ENCODE assay signal across 1 cellular context in the genomic region with DNA sequence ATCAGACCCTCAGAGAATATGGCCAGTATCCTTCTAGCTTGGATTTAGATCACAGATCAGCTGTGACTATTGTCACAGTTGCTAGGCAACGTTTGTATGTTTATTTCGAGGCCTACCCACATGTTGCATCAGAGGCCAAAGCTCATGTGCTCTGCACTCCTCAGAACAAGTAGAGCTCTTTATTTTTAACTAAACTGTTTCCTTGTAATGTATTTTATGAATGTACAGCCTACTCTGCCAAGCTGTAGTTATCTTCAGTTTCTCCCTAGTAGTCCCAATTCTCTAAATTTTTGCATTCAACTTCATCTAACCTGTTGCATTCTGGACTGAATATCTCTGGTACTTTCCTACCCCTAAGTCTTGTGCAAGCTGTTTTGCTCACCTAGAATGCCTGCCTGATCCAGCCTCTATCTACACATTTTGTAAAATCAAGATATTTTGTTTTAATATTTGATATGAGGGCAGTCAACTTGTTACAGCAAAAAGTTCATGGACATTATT.
TF ChIP-seq lines count a peak whose summit lies in the region.

No MANE protein-coding gene starts in this region.

TF ChIP-seq in K562, 482 proteins besides CTCF, POLR2A, EP300 and RAD21 (continued from another document):
- TF ChIP-seq, protein P1, sequence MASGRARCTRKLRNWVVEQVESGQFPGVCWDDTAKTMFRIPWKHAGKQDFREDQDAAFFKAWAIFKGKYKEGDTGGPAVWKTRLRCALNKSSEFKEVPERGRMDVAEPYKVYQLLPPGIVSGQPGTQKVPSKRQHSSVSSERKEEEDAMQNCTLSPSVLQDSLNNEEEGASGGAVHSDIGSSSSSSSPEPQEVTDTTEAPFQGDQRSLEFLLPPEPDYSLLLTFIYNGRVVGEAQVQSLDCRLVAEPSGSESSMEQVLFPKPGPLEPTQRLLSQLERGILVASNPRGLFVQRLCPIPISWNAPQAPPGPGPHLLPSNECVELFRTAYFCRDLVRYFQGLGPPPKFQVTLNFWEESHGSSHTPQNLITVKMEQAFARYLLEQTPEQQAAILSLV (tag; IDR thresholded peaks at IDR 0.05), result peak; percentile 76
- TF ChIP-seq RBFOX2 (IDR thresholded peaks at IDR 0.05; ENCODE audit: low read depth, low read length) (0 out of 2 replicates have a peak, but pooled peaks have one; percentile 19), ZSCAN32 (CRISPR knock-in tag; IDR thresholded peaks at IDR 0.05) (peak; percentile 73; the same call in 1 of the 2 replicates), CBX5 (IDR thresholded peaks at IDR 0.05; ENCODE audit: borderline replicate concordance, low read depth) (no peak), FOSL1 (tag; conservative IDR thresholded peaks at IDR 0.05) (no peak), ERF (CRISPR knock-in tag; IDR thresholded peaks at IDR 0.05) (no peak), PHB (CRISPR knock-in tag; IDR thresholded peaks at IDR 0.05) (no peak), ZNF197 (CRISPR knock-in tag; IDR thresholded peaks at IDR 0.05; ENCODE audit: low read depth) (no peak), RUNX1 (IDR thresholded peaks at IDR 0.05; ENCODE audit: low read depth) (no peak), HNRNPK (IDR thresholded peaks at IDR 0.05; ENCODE audit: low read depth, low read length, poor library complexity, severe bottlenecking) (no peak), FOXJ2 (tag; IDR thresholded peaks at IDR 0.05) (peak; percentile 100), BHLHE40 (IDR thresholded peaks at IDR 0.05; ENCODE audit: low read length) (peak; percentile 54; the same call in 1 of the 2 replicates), RNF2 (IDR thresholded peaks at IDR 0.05) (0 out of 2 replicates have a peak, but pooled peaks have one; percentile 26), PHF8 (IDR thresholded peaks at IDR 0.05; ENCODE audit: borderline replicate concordance, low read length) (no peak), PCBP1 (IDR thresholded peaks at IDR 0.05; ENCODE audit: low read depth, low read length, poor library complexity, severe bottlenecking) (no peak), ARID1B (IDR thresholded peaks at IDR 0.05) (peak; percentile 10; the same call in 1 of the 2 replicates), SIRT6 (IDR thresholded peaks at IDR 0.05; ENCODE audit: low read depth, low read length) (no peak), SMAD4 (CRISPR knock-in tag; conservative IDR thresholded peaks at IDR 0.05) (peak; percentile 58; the same call in 1 of the 2 replicates), CSDE1 (IDR thresholded peaks at IDR 0.05) (peak in 1 of 2 experiments; percentile 59; a peak in 1 of 4 replicates), EP400 (IDR thresholded peaks at IDR 0.05) (peak; percentile 90), CCAR2 (IDR thresholded peaks at IDR 0.05; ENCODE audit: low read depth, low read length) (no peak), NR4A1 (CRISPR knock-in tag; IDR thresholded peaks at IDR 0.05) (no peak), NR4A1 (tag; IDR thresholded peaks at IDR 0.05) (0 out of 2 replicates have a peak, but pooled peaks have one; percentile 34), MTA1 (IDR thresholded peaks at IDR 0.05; ENCODE audit: borderline replicate concordance) (no peak), SOX6 (IDR thresholded peaks at IDR 0.05) (peak; percentile 99), CEBPB (tag; IDR thresholded peaks at IDR 0.05) (peak; percentile 95), ZNF324 (CRISPR knock-in tag; IDR thresholded peaks at IDR 0.05) (no peak), NR2C2 (CRISPR knock-in tag; IDR thresholded peaks at IDR 0.05) (no peak), NR2C2 (tag; IDR thresholded peaks at IDR 0.05) (peak; percentile 70), CHCHD3 (CRISPR knock-in tag; IDR thresholded peaks at IDR 0.05) (no peak), CREM (IDR thresholded peaks at IDR 0.05; ENCODE audit: low read depth) (0 out of 2 replicates have a peak, but pooled peaks have one; percentile 21), ZNF589 (CRISPR knock-in tag; IDR thresholded peaks at IDR 0.05; ENCODE audit: low read depth) (peak; percentile 75; the same call in 1 of the 2 replicates), SPI1 (IDR thresholded peaks at IDR 0.05; ENCODE audit: borderline replicate concordance, low read depth, low read length) (no peak), HDAC1 (IDR thresholded peaks at IDR 0.05) (peak in 1 of 2 experiments; percentile 32; a peak in 1 of 4 replicates), ATF7 (IDR thresholded peaks at IDR 0.05) (peak; percentile 82), ADNP (tag; IDR thresholded peaks at IDR 0.05) (0 out of 2 replicates have a peak, but pooled peaks have one; percentile 41), TBP (optimal IDR thresholded peaks at IDR 0.05; ENCODE audit: low read depth, low read length) (no peak)
- TF ChIP-seq, protein P2, sequence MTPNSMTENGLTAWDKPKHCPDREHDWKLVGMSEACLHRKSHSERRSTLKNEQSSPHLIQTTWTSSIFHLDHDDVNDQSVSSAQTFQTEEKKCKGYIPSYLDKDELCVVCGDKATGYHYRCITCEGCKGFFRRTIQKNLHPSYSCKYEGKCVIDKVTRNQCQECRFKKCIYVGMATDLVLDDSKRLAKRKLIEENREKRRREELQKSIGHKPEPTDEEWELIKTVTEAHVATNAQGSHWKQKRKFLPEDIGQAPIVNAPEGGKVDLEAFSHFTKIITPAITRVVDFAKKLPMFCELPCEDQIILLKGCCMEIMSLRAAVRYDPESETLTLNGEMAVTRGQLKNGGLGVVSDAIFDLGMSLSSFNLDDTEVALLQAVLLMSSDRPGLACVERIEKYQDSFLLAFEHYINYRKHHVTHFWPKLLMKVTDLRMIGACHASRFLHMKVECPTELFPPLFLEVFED (CRISPR knock-in tag; conservative IDR thresholded peaks at IDR 0.05), result no peak
- TF ChIP-seq, protein P3, sequence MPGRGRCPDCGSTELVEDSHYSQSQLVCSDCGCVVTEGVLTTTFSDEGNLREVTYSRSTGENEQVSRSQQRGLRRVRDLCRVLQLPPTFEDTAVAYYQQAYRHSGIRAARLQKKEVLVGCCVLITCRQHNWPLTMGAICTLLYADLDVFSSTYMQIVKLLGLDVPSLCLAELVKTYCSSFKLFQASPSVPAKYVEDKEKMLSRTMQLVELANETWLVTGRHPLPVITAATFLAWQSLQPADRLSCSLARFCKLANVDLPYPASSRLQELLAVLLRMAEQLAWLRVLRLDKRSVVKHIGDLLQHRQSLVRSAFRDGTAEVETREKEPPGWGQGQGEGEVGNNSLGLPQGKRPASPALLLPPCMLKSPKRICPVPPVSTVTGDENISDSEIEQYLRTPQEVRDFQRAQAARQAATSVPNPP (IDR thresholded peaks at IDR 0.05; ENCODE audit: borderline replicate concordance, insufficient read depth, insufficient read length), result no peak
- TF ChIP-seq, protein P4, sequence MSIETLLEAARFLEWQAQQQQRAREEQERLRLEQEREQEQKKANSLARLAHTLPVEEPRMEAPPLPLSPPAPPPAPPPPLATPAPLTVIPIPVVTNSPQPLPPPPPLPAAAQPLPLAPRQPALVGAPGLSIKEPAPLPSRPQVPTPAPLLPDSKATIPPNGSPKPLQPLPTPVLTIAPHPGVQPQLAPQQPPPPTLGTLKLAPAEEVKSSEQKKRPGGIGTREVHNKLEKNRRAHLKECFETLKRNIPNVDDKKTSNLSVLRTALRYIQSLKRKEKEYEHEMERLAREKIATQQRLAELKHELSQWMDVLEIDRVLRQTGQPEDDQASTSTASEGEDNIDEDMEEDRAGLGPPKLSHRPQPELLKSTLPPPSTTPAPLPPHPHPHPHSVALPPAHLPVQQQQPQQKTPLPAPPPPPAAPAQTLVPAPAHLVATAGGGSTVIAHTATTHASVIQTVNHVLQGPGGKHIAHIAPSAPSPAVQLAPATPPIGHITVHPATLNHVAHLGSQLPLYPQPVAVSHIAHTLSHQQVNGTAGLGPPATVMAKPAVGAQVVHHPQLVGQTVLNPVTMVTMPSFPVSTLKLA (conservative IDR thresholded peaks at IDR 0.05), result peak; percentile 65 to 69
- TF ChIP-seq, protein P5, sequence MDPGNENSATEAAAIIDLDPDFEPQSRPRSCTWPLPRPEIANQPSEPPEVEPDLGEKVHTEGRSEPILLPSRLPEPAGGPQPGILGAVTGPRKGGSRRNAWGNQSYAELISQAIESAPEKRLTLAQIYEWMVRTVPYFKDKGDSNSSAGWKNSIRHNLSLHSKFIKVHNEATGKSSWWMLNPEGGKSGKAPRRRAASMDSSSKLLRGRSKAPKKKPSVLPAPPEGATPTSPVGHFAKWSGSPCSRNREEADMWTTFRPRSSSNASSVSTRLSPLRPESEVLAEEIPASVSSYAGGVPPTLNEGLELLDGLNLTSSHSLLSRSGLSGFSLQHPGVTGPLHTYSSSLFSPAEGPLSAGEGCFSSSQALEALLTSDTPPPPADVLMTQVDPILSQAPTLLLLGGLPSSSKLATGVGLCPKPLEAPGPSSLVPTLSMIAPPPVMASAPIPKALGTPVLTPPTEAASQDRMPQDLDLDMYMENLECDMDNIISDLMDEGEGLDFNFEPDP (CRISPR knock-in tag; IDR thresholded peaks at IDR 0.05), result 0 out of 2 replicates have a peak, but pooled peaks have one; percentile 57
- TF ChIP-seq, protein P6, sequence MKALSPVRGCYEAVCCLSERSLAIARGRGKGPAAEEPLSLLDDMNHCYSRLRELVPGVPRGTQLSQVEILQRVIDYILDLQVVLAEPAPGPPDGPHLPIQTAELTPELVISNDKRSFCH (CRISPR knock-in tag; IDR thresholded peaks at IDR 0.05), result no peak
- TF ChIP-seq, protein P6 (tag; IDR thresholded peaks at IDR 0.05), result no peak
- TF ChIP-seq, protein P7, sequence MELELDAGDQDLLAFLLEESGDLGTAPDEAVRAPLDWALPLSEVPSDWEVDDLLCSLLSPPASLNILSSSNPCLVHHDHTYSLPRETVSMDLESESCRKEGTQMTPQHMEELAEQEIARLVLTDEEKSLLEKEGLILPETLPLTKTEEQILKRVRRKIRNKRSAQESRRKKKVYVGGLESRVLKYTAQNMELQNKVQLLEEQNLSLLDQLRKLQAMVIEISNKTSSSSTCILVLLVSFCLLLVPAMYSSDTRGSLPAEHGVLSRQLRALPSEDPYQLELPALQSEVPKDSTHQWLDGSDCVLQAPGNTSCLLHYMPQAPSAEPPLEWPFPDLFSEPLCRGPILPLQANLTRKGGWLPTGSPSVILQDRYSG (tag; conservative IDR thresholded peaks at IDR 0.05; ENCODE audit: low read depth), result no peak
